ENCODE assay signal across 22 cellular contexts in the genomic region with DNA sequence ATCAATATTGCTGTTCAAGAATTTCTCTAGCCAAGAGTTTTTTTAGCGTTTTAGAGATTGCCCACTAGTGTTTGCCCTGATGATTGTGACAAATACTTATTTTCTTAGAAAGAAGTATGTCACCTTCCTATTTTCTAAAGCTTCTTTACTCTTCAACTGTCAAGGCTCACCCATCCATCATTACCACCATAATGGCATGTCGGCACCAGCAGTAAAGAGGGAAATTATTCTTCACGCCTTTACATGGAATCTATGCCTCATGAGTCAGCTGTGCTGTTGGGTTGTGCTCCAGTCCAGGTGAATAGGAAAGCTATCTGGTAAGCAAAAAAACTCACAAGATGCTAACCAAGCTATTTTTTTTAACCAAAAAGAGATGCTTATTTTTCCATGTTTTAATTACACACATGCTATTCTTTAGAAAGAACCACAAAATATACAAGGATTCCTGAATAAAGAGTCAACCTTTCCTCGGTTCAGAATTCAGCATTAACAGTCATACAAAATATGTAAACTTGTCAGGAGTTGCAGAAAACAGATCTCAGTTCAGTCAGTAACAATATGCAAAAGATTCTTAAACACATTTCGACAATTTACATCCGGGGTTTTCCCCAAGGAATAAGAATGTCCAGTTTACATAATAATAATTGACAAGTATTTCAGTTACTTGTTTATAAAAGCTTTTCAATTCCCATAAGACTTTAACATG.
A peak's percentile ranks its signal among the peaks of the same experiment; 100 is the strongest.
DNase-seq lines count a peak whose midpoint lies in the region; ATAC-seq, FAIRE-seq and TF ChIP-seq lines count a peak whose summit lies in the region.
"Had no signal": no experiment of that assay in that cellular context is flagged by ENCODE, and none has a peak within 500 bp of the region (broad histone marks: within the 10 kb centered on the region; RNA-seq: fewer than 3 reads in every experiment).

No MANE protein-coding gene starts in this region.

- H3K27ac Mint-ChIP-seq in stimulated activated naive CD8-positive, alpha-beta T cell treated with anti-CD3 and anti-CD28 coated beads, Interleukin-15, amount 100 ng/mL, for 72 hours, result no peak overlapping the region
- H3K27ac Mint-ChIP-seq: activated CD4-positive, alpha-beta T cell treated with anti-CD3 and anti-CD28 coated beads, Interleukin-2, amount 10 ng/mL, durations not matched to agents 24 days and 14 days; CD4-positive, alpha-beta memory T cell; immature natural killer cell; naive B cell had no signal

- H3K4me3 ChIP-seq in left ventricle myocardium inferior (no peak overlapping the region), heart right ventricle (no peak overlapping the region), muscle layer of duodenum (ENCODE audit: low read depth in 1 of 2, low read length in 2 of 2) (no peak overlapping the region), thyroid gland (replicated peaks in 1 of 3) (no peak overlapping the region)

- H3K36me3 ChIP-seq in left ventricle myocardium inferior, result no peaks in the 10 kb centered on the region
- peaks cover 0 to 7% (median 0%) of the 10 kb centered on the region in 9 donors for H3K36me3 ChIP-seq in heart right ventricle
- no peaks in the 10 kb centered on the region for H3K36me3 ChIP-seq in muscle layer of duodenum (ENCODE audit: control insufficient read depth in 1 of 2, insufficient read depth in 2 of 2, low read length in 2 of 2)
- H3K36me3 ChIP-seq in thyroid gland, result no peaks in the 10 kb centered on the region

- H3K27ac ChIP-seq in left ventricle myocardium inferior (replicated peaks), result peak overlapping the region; percentile 63
- H3K27ac ChIP-seq in heart right ventricle, result peak overlapping the region in 3 of 10 donors; percentile 28 to 69 (median 59)
- peak overlapping the region; percentile 47 for H3K27ac ChIP-seq in muscle layer of duodenum (ENCODE audit: low read length)
- H3K27ac ChIP-seq in thyroid gland, result no peak overlapping the region

- DNase-seq in left ventricle myocardium inferior (no peak), heart right ventricle (no peak), thyroid gland (no peak), amygdala (lab: John Stamatoyannopoulos, UW) (no peak)
- DNase-seq in stimulated activated naive CD8-positive, alpha-beta T cell treated with anti-CD3 and anti-CD28 coated beads, Interleukin-15, amount 100 ng/mL, for 72 hours, result no peak
- DNase-seq: 8988T; activated CD4-positive, alpha-beta T cell treated with anti-CD3 and anti-CD28 coated beads, Interleukin-2, amount 10 ng/mL, durations not matched to agents 24 days and 14 days; CD4-positive, alpha-beta memory T cell; immature natural killer cell; Kasumi-1; naive B cell; NCI-H1105 treated with DMSO at 0.1 percent for 48 hours; NCI-H2107; NCI-H510A treated with DMSO at 0.1 percent for 48 hours; posterior cingulate gyrus; stimulated activated CD4-positive, alpha-beta T cell treated with anti-CD3 and anti-CD28 coated beads, Interleukin-4, amount 100 ng/mL, for 1 hour had no signal

- H3K9me3 ChIP-seq in left ventricle myocardium inferior (replicated peaks) (no peaks in the 10 kb centered on the region), heart right ventricle (no peaks in the 10 kb centered on the region), muscle layer of duodenum (ENCODE audit: control insufficient read depth in 1 of 2, low read length in 2 of 2) (no peaks in the 10 kb centered on the region), thyroid gland (no peaks in the 10 kb centered on the region)

- no peak overlapping the region for H3K4me3 Mint-ChIP-seq in stimulated activated naive CD8-positive, alpha-beta T cell treated with anti-CD3 and anti-CD28 coated beads, Interleukin-15, amount 100 ng/mL, for 72 hours
- H3K4me3 Mint-ChIP-seq: activated CD4-positive, alpha-beta T cell treated with anti-CD3 and anti-CD28 coated beads, Interleukin-2, amount 10 ng/mL, durations not matched to agents 24 days and 14 days; CD4-positive, alpha-beta memory T cell; immature natural killer cell; naive B cell had no signal

- FAIRE-seq in endometrium (lab: Jason Lieb, UNC), result peak; percentile 99
- FAIRE-seq: endothelial cell of umbilical vein, GM18507, H54 had no signal

- ATAC-seq in heart right ventricle (no peak), HG03378 (IDR thresholded peaks at IDR 0.05; ENCODE audit: unreplicated experiment) (no peak)
- ATAC-seq in stimulated activated naive CD8-positive, alpha-beta T cell treated with anti-CD3 and anti-CD28 coated beads, Interleukin-15, amount 100 ng/mL, for 72 hours, result no peak

- H3K27me3 ChIP-seq in left ventricle myocardium inferior (ENCODE audit: low read depth) (no peaks in the 10 kb centered on the region), heart right ventricle (no peaks in the 10 kb centered on the region), muscle layer of duodenum (ENCODE audit: low read depth, low read length) (no peaks in the 10 kb centered on the region), thyroid gland (no peaks in the 10 kb centered on the region)

- no peaks in the 10 kb centered on the region for H3K27me3 Mint-ChIP-seq in stimulated activated naive CD8-positive, alpha-beta T cell treated with anti-CD3 and anti-CD28 coated beads, Interleukin-15, amount 100 ng/mL, for 72 hours
- H3K27me3 Mint-ChIP-seq: activated CD4-positive, alpha-beta T cell treated with anti-CD3 and anti-CD28 coated beads, Interleukin-2, amount 10 ng/mL, durations not matched to agents 24 days and 14 days; CD4-positive, alpha-beta memory T cell; naive B cell had no signal

- TF ChIP-seq CTCF in left ventricle myocardium inferior (IDR thresholded peaks at IDR 0.05; ENCODE audit: borderline replicate concordance) (no peak), heart right ventricle (IDR thresholded peaks at IDR 0.05) (no peak), thyroid gland (IDR thresholded peaks at IDR 0.05) (no peak)

- TF ChIP-seq POLR2A in thyroid gland (IDR thresholded peaks at IDR 0.05), result no peak

- H3K9me3 Mint-ChIP-seq in stimulated activated naive CD8-positive, alpha-beta T cell treated with anti-CD3 and anti-CD28 coated beads, Interleukin-15, amount 100 ng/mL, for 72 hours, result no peaks in the 10 kb centered on the region
- H3K9me3 Mint-ChIP-seq: activated CD4-positive, alpha-beta T cell treated with anti-CD3 and anti-CD28 coated beads, Interleukin-2, amount 10 ng/mL, durations not matched to agents 24 days and 14 days; CD4-positive, alpha-beta memory T cell; immature natural killer cell; naive B cell had no signal

- H3K4me1 Mint-ChIP-seq in stimulated activated naive CD8-positive, alpha-beta T cell treated with anti-CD3 and anti-CD28 coated beads, Interleukin-15, amount 100 ng/mL, for 72 hours, result no peaks in the 10 kb centered on the region
- H3K4me1 Mint-ChIP-seq: CD4-positive, alpha-beta memory T cell; naive B cell had no signal

- intact Hi-C loops in left ventricle myocardium inferior (cut with micrococcal nuclease), result no loop called here
- intact Hi-C loops in heart right ventricle (cut with DNase I), result loop anchor here in 1 of 10 donors (10.0 kb wide), 1 partner anchor 366 kb away; a partner anchor contains a TSS
- intact Hi-C loops in thyroid gland (cut with DNase I), result no loop called here

- 80 to 83% methylated on average over 6 of the region's 6 CpGs for whole genome bisulfite sequencing in heart right ventricle, 2 donors
- WGBS in thyroid gland, 2 donors, result 85 to 86% methylated on average over 6 of the region's 6 CpGs

- H3K4me1 ChIP-seq in left ventricle myocardium inferior, result peaks cover 54% of the 10 kb centered on the region
- peaks cover 0 to 61% (median 25%) of the 10 kb centered on the region in 9 donors for H3K4me1 ChIP-seq in heart right ventricle
- peaks cover 3 to 31% of the 10 kb centered on the region in 2 donors for H3K4me1 ChIP-seq in muscle layer of duodenum (ENCODE audit: control insufficient read depth in 1 of 2, insufficient read depth in 2 of 2, low read length in 2 of 2)
- H3K4me1 ChIP-seq in thyroid gland, result peaks cover 11 to 12% of the 10 kb centered on the region in 2 donors

Comparison
In these comparisons a context has a peak if more than half of its experiments do, and no peak if none do; other contexts are left out.
1. H3K27ac ChIP-seq: peak in left ventricle myocardium inferior (single experiment) and muscle layer of duodenum (single experiment); none in thyroid gland (0 of 3).